ENCODE assay signal across 10 cellular contexts in the genomic region with DNA sequence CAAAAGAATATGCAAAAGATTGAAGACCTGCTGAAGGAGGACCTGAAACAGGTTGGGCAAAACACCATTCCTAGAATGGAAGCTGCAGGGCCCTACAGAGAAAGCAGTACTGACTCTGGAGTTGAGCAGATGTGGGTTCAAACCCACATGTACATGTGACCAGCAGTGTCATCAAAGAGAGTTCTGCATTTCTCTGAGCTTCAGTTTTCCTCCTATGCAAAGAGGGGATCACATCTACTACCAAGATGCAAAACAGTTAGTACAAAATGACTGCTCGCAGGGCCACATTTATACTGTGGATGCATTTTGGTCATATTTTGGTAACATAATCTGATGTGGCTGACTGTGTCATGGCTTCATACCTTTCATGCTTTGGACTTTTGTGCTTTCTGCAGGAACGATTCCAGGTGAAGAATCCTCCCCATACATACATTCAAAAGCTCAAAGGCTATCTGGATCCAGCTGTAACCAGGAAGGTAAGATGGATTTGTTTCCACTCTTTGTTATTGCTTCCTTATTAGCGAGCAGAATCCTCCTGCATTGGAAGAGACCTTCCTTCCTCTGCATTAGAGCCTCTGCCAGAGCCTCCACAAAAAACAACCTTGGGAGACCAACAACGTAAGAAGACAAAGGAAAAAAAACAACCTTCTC.
A peak's percentile ranks its signal among the peaks of the same experiment; 100 is the strongest.
DNase-seq lines count a peak whose midpoint lies in the region; ATAC-seq and TF ChIP-seq lines count a peak whose summit lies in the region.
"Had no signal": no experiment of that assay in that cellular context is flagged by ENCODE, and none has a peak within 500 bp of the region (broad histone marks: within the 10 kb centered on the region; RNA-seq: fewer than 3 reads in every experiment).

No MANE protein-coding gene starts in this region.

- no peak overlapping the region for H3K4me3 ChIP-seq in BLaER1 treated with 17β-estradiol and CSF1 and Interleukin-3, amounts not matched to agents 10 nM and 100 nM

- ATAC-seq in HG03520 (IDR thresholded peaks at IDR 0.05; ENCODE audit: unreplicated experiment) (no peak), GM18873 (IDR thresholded peaks at IDR 0.05; ENCODE audit: low FRiP score, unreplicated experiment) (no peak)
- ATAC-seq: activated T-cell treated with anti-CD3 and anti-CD28 coated beads, Interleukin-2, amount 50 U/mL, for 72 hours had no signal

- no peaks in the 10 kb centered on the region for H3K27me3 ChIP-seq in BLaER1 treated with 17β-estradiol and CSF1 and Interleukin-3, amounts not matched to agents 10 nM and 100 nM

- TF ChIP-seq CTCF in endothelial cell (IDR thresholded peaks at IDR 0.05; ENCODE audit: unreplicated experiment) (no peak), osteocyte (IDR thresholded peaks at IDR 0.05) (no peak)

- no peak overlapping the region for H3K4me3 Mint-ChIP-seq in endothelial cell (ENCODE audit: unreplicated experiment)
- no peak overlapping the region for H3K4me3 Mint-ChIP-seq in osteocyte (ENCODE audit: unreplicated experiment)
- H3K4me3 Mint-ChIP-seq: activated T-cell treated with anti-CD3 and anti-CD28 coated beads, Interleukin-2, amount 50 U/mL, for 72 hours had no signal

- H3K4me1 ChIP-seq in BLaER1 treated with 17β-estradiol and CSF1 and Interleukin-3, amounts not matched to agents 10 nM and 100 nM = peaks cover 83 to 95% (median 93%) of the 10 kb centered on the region in 10 experiments

- DNase-seq in NCI-H526 treated with DMSO at 0.1 percent for 48 hours (lab: John Stamatoyannopoulos, UW) (peak; percentile 49), endothelial cell (ENCODE audit: low spot score) (no peak), osteocyte (ENCODE audit: extremely low spot score, unreplicated experiment) (no peak), RKO (ENCODE audit: low spot score) (no peak)
- DNase-seq in central memory CD4-positive, alpha-beta T cell = no peak
- DNase-seq: activated T-cell treated with anti-CD3 and anti-CD28 coated beads, Interleukin-2, amount 50 U/mL, for 72 hours had no signal

- no peaks in the 10 kb centered on the region for H3K9me3 Mint-ChIP-seq in endothelial cell (ENCODE audit: unreplicated experiment)
- H3K9me3 Mint-ChIP-seq in osteocyte (ENCODE audit: unreplicated experiment) = no peaks in the 10 kb centered on the region
- H3K9me3 Mint-ChIP-seq: activated T-cell treated with anti-CD3 and anti-CD28 coated beads, Interleukin-2, amount 50 U/mL, for 72 hours had no signal

- H3K36me3 Mint-ChIP-seq in endothelial cell (ENCODE audit: low read depth, unreplicated experiment) (no peaks in the 10 kb centered on the region), osteocyte (ENCODE audit: unreplicated experiment) (peaks cover 4% of the 10 kb centered on the region)

- H3K36me3 ChIP-seq in BLaER1 treated with 17β-estradiol and CSF1 and Interleukin-3, amounts not matched to agents 10 nM and 100 nM = peaks cover 42 to 79% (median 62%) of the 10 kb centered on the region in 11 experiments

- H3K27ac Mint-ChIP-seq in endothelial cell (ENCODE audit: unreplicated experiment) (peak overlapping the region; percentile 98), osteocyte (ENCODE audit: unreplicated experiment) (peak overlapping the region; percentile 78)
- H3K27ac Mint-ChIP-seq: activated T-cell treated with anti-CD3 and anti-CD28 coated beads, Interleukin-2, amount 50 U/mL, for 72 hours had no signal

- H3K9ac ChIP-seq in BLaER1 treated with 17β-estradiol and CSF1 and Interleukin-3, amounts not matched to agents 10 nM and 100 nM = peak overlapping the region in 3 of 11 experiments; percentile 7 to 31 (median 11); a peak in 1 of 22 replicates

- peak overlapping the region in 9 of 11 experiments; percentile 5 to 72 (median 45); a peak in 15 of 22 replicates for H3K27ac ChIP-seq in BLaER1 treated with 17β-estradiol and CSF1 and Interleukin-3, amounts not matched to agents 10 nM and 100 nM
- H3K27ac ChIP-seq: VCaP had no signal

- H3K4me2 ChIP-seq in BLaER1 treated with 17β-estradiol and CSF1 and Interleukin-3, amounts not matched to agents 10 nM and 100 nM = peak overlapping the region; percentile 20 to 79 (median 43)

- H4K20me1 ChIP-seq in BLaER1 treated with 17β-estradiol and CSF1 and Interleukin-3, amounts not matched to agents 10 nM and 100 nM = no peaks in the 10 kb centered on the region; a peak in 2 of 22 replicates

- peaks cover 6% of the 10 kb centered on the region for H3K27me3 Mint-ChIP-seq in endothelial cell (ENCODE audit: unreplicated experiment)
- H3K27me3 Mint-ChIP-seq in osteocyte (ENCODE audit: unreplicated experiment) = no peaks in the 10 kb centered on the region

- H3K4me1 Mint-ChIP-seq in endothelial cell (ENCODE audit: unreplicated experiment) (peaks cover 60% of the 10 kb centered on the region), osteocyte (ENCODE audit: unreplicated experiment) (peaks cover 18% of the 10 kb centered on the region)

- H3K9me3 ChIP-seq in BLaER1 treated with 17β-estradiol and CSF1 and Interleukin-3, amounts not matched to agents 10 nM and 100 nM (replicated peaks in 1 of 11) = no peaks in the 10 kb centered on the region
